15 cellular contexts compared by ENCODE assay signal in the genomic region with DNA sequence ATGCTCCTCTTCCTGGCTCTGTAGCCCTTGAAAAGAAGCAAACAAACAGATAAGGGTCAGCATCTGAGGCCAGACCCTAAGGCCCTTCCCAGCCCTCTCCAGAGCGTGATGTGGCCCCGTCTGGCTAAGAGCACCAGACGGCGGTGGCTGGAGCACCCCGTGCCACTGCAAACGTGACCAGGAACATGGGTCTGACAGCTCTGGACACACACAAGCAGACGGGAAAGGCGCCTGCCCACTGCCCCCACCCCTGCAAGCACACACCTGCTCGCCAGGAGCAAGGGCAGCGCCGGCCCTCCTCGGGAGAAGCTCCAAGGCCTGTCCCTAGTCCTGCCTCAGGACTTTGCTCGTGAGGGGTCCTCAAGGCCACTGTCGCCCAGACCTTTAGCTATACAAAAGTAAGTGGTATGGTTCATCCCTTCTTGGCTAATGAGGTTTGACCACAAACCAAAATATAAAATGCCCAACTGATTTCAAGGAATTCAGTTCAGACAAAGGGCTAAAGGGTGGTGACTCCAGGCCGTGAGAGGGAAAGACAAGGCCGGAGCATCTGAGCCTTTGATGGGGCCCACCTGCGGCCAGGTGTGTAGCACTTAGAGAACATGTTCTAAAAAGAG.
DNase-seq lines count a peak whose midpoint lies in the region; ATAC-seq, FAIRE-seq and TF ChIP-seq lines count a peak whose summit lies in the region.
"Had no signal": no experiment of that assay in that cellular context is flagged by ENCODE, and none has a peak within 500 bp of the region (broad histone marks: within the 10 kb centered on the region; RNA-seq: fewer than 3 reads in every experiment).

No MANE protein-coding gene starts in this region.

- no peaks in the 10 kb centered on the region for H3K9me3 Mint-ChIP-seq in H9
- H3K9me3 Mint-ChIP-seq: activated naive CD4-positive, alpha-beta T cell treated with anti-CD3 and anti-CD28 coated beads, Interleukin-2, amount 50 U/mL, for 24 hours; IgD-negative memory B cell had no signal

- FAIRE-seq in RCC 7860 (lab: Jason Lieb, UNC): no peak

- no CpG with 5 or more reads among the region's 17 CpGs for WGBS in H9 (ENCODE audit: extremely low coverage, insufficient read length, low lambda C conversion rate)

- no peak overlapping the region for H2AFZ ChIP-seq in H9 (ENCODE audit: low read length)

- TF ChIP-seq CTCF in H9 (conservative IDR thresholded peaks at IDR 0.05) (no peak), gastrocnemius medialis (IDR thresholded peaks at IDR 0.05 in 4 of 5, conservative IDR thresholded peaks at IDR 0.05 in 1 of 5) (no peak)

- no peak overlapping the region for H3K4ac ChIP-seq in H9 (ENCODE audit: low read depth, low read length)

- no peak overlapping the region for H3K56ac ChIP-seq in H9 (ENCODE audit: insufficient read length, low read depth, low read length)

- in situ Hi-C loops in gastrocnemius medialis (cut with MboI; ENCODE audit: low sequenced_read_pairs in 4 of 4): no loop called here

- no peaks in the 10 kb centered on the region for H3K23me2 ChIP-seq in H9 (ENCODE audit: insufficient read length, low read depth, low read length, poor library complexity, severe bottlenecking)

- no peaks in the 10 kb centered on the region; the same call in 1 of the 2 replicates for H3K27me3 Mint-ChIP-seq in H9 (ENCODE audit: low read depth)
- H3K27me3 Mint-ChIP-seq: activated naive CD4-positive, alpha-beta T cell treated with anti-CD3 and anti-CD28 coated beads, Interleukin-2, amount 50 U/mL, for 24 hours; CD4-positive, CD25-positive, alpha-beta regulatory T cell; IgD-negative memory B cell had no signal

- H3K79me2 ChIP-seq in H9 (ENCODE audit: insufficient read depth, low read length): no peaks in the 10 kb centered on the region; the same call in 1 of the 2 replicates

- H3K14ac ChIP-seq in H9 (ENCODE audit: insufficient read depth, low read length): no peak overlapping the region

- ATAC-seq in gastrocnemius medialis: no peak
- no peak for ATAC-seq in GM21529 (IDR thresholded peaks at IDR 0.05; ENCODE audit: unreplicated experiment)

- no peak overlapping the region for H4K91ac ChIP-seq in H9 (ENCODE audit: insufficient read length, low read depth, low read length)

- H3K27ac Mint-ChIP-seq in H9: peak overlapping the region in 2 of 3 experiments; percentile 13 to 71; a peak in 4 of 7 replicates
- H3K27ac Mint-ChIP-seq: activated naive CD4-positive, alpha-beta T cell treated with anti-CD3 and anti-CD28 coated beads, Interleukin-2, amount 50 U/mL, for 24 hours had no signal

- no peak overlapping the region for H2AK5ac ChIP-seq in H9 (ENCODE audit: insufficient read length, low read length)

- no peak overlapping the region for H3K4me2 ChIP-seq in H9 (ENCODE audit: insufficient read depth, insufficient read length, low read length)

- no peak overlapping the region for H3K23ac ChIP-seq in H9 (ENCODE audit: insufficient read length, low read depth, low read length)

- peaks cover 4 to 9% (median 8%) of the 10 kb centered on the region in 3 experiments for H3K36me3 Mint-ChIP-seq in H9 (ENCODE audit: insufficient read depth in 1 of 3, low read depth in 3 of 3)

- no peak overlapping the region for H4K8ac ChIP-seq in H9 (replicated peaks; ENCODE audit: insufficient read length, low read depth, low read length)

- no peaks in the 10 kb centered on the region for H3K79me1 ChIP-seq in H9 (ENCODE audit: insufficient read depth, low read depth, low read length, poor library complexity, severe bottlenecking)

- H3K9ac ChIP-seq in H9 (ENCODE audit: extremely low read depth, insufficient read length, low read length): no peak overlapping the region

- no peaks in the 10 kb centered on the region for H3K9me3 ChIP-seq in H9 (ENCODE audit: control insufficient read depth, low read depth, low read length)
- no peaks in the 10 kb centered on the region for H3K9me3 ChIP-seq in gastrocnemius medialis

- H2BK12ac ChIP-seq in H9 (ENCODE audit: insufficient read length, low read depth, low read length): no peak overlapping the region

- peaks cover 47 to 48% of the 10 kb centered on the region in 2 experiments for H3K4me1 Mint-ChIP-seq in H9

- H3T11ph ChIP-seq in H9 (ENCODE audit: low read length): no peak overlapping the region

- H3K4me1 ChIP-seq in H9 (ENCODE audit: insufficient read depth, low read length): peaks cover 11% of the 10 kb centered on the region; the same call in 1 of the 2 replicates
- peaks cover 0 to 56% of the 10 kb centered on the region in 2 donors for H3K4me1 ChIP-seq in gastrocnemius medialis

- DNase-seq in H9 (no peak), astrocyte of the hippocampus (ENCODE audit: low read depth, low spot score) (peak; percentile 62), left kidney (ENCODE audit: low read depth, low spot score) (peak; percentile 56), gastrocnemius medialis (no peak), AG08396 (ENCODE audit: low spot score) (no peak), RCC 7860 (ENCODE audit: low spot score) (no peak)
- DNase-seq: CD4-positive, CD25-positive, alpha-beta regulatory T cell; NCI-H1105; NCI-H446; stimulated activated CD4-positive, alpha-beta T cell treated with anti-CD3 and anti-CD28 coated beads, Interleukin-2, amount 100 ng/mL, for 48 hours; SW 1271; WERI-Rb-1 had no signal

- H3K27me3 ChIP-seq in H9 (ENCODE audit: insufficient read depth, low read length): no peaks in the 10 kb centered on the region
- H3K27me3 ChIP-seq in gastrocnemius medialis: no peaks in the 10 kb centered on the region

- TF ChIP-seq POLR2A in gastrocnemius medialis (IDR thresholded peaks at IDR 0.05): no peak

- no peak overlapping the region for H2BK15ac ChIP-seq in H9 (ENCODE audit: low read depth, low read length)

- H3K4me3 ChIP-seq in gastrocnemius medialis: no peak overlapping the region

- H3K27ac ChIP-seq in H9 (ENCODE audit: insufficient read length, low read depth, low read length): no peak overlapping the region
- H3K27ac ChIP-seq in gastrocnemius medialis: peak overlapping the region; percentile 17 to 70 (median 68)
- H3K27ac ChIP-seq: WERI-Rb-1 had no signal

- H2BK20ac ChIP-seq in H9 (ENCODE audit: low read depth, low read length, poor library complexity, severe bottlenecking): no peak overlapping the region

- no peak overlapping the region for H3K18ac ChIP-seq in H9 (ENCODE audit: insufficient read length, low read depth, low read length)

- H2BK120ac ChIP-seq in H9 (ENCODE audit: low read depth, low read length, poor library complexity, severe bottlenecking): no peak overlapping the region

- no peaks in the 10 kb centered on the region for H3K36me3 ChIP-seq in gastrocnemius medialis
- H3K36me3 ChIP-seq: WERI-Rb-1 had no signal

- no peak overlapping the region for H3K4me3 Mint-ChIP-seq in H9
- H3K4me3 Mint-ChIP-seq: activated naive CD4-positive, alpha-beta T cell treated with anti-CD3 and anti-CD28 coated beads, Interleukin-2, amount 50 U/mL, for 24 hours; CD4-positive, CD25-positive, alpha-beta regulatory T cell; IgD-negative memory B cell had no signal

- no peak overlapping the region for H4K5ac ChIP-seq in H9 (ENCODE audit: insufficient read length, low read depth, low read length)

- no peak overlapping the region for H2BK5ac ChIP-seq in H9 (ENCODE audit: insufficient read length, low read length)

- intact Hi-C loops in gastrocnemius medialis (cut with DNase I; ENCODE audit: low total_unique reads): no loop called here

- H4K20me1 ChIP-seq in H9 (ENCODE audit: control insufficient read depth, insufficient read depth, insufficient read length): no peaks in the 10 kb centered on the region

Comparison
In these comparisons a context has a peak if more than half of its experiments do, and no peak if none do; other contexts are left out.
1. DNase-seq: peak in astrocyte of the hippocampus (single experiment) and left kidney (single experiment); none in H9 (single experiment), gastrocnemius medialis (0 of 2), AG08396 (single experiment) and RCC 7860 (single experiment).